Comparison of ENCODE assay signal across 29 cellular contexts in the genomic region with DNA sequence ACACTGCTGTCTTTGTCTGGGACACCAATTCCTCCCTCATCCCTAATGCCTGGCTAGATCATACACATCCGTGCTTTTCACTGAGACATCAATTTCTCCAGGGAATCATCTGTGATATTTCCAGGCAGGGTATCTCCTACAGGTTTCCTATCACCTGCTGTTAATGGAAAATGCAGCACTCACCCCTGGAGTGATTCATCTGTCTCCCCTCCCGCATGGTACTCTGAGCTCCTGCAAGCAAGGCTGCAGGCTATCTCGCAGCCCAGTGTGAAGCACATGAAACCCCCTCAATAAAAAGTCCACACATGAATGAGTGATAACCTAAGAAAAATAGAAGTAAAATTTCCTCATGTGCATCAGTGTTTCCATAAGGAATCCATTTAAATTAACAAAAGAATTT. TPM values are rescaled to one million over a fixed set of nuclear protein-coding genes. Genes with fewer than 3 reads are reported as not detected.
"Had no signal": no experiment of that assay in that cellular context is flagged by ENCODE, and none has a peak within 500 bp of the region (broad histone marks: within the 10 kb centered on the region; RNA-seq: fewer than 3 reads in every experiment).

No MANE protein-coding gene starts in this region.

- H3K79me2 ChIP-seq: hepatocyte had no signal

- FAIRE-seq: endothelial cell of umbilical vein, kidney had no signal

- H3K4me3 ChIP-seq: coronary artery, esophagus muscularis mucosa, gastroesophageal sphincter, heart left ventricle, hepatocyte, prostate gland, right atrium auricular region, testis, tibial artery had no signal

- H3K9me3 ChIP-seq: esophagus muscularis mucosa, gastroesophageal sphincter, heart left ventricle, neutrophil, prostate gland, right atrium auricular region, testis, tibial artery had no signal

- H3K36me3 ChIP-seq: esophagus muscularis mucosa, gastroesophageal sphincter, heart left ventricle, neutrophil, prostate gland, right atrium auricular region, tibial artery had no signal

- H3K27ac ChIP-seq: coronary artery, esophagus muscularis mucosa, foreskin keratinocyte, gastroesophageal sphincter, heart left ventricle, hepatocyte, neutrophil, prostate gland, right atrium auricular region, testis, tibial artery had no signal

- H3K27me3 ChIP-seq: esophagus muscularis mucosa, foreskin keratinocyte, gastroesophageal sphincter, hepatocyte, neutrophil, right atrium auricular region, testis, tibial artery had no signal

- H3K9me3 Mint-ChIP-seq: stimulated activated effector memory CD8-positive, alpha-beta T cell treated with anti-CD3 and anti-CD28 coated beads, Interleukin-12 subunit alpha, Interleukin-12 subunit beta, amount 100 ng/mL, for 72 hours had no signal

- H3K4me1 ChIP-seq: esophagus muscularis mucosa, foreskin keratinocyte, gastroesophageal sphincter, prostate gland, right atrium auricular region, tibial artery had no signal

- H3K36me3 Mint-ChIP-seq: naive thymus-derived CD8-positive, alpha-beta T cell; stimulated activated effector memory CD8-positive, alpha-beta T cell treated with anti-CD3 and anti-CD28 coated beads, Interleukin-12 subunit alpha, Interleukin-12 subunit beta, amount 100 ng/mL, for 72 hours; type B pancreatic cell had no signal

- DNase-seq: dermis blood vessel endothelial cell; effector memory CD4-positive, alpha-beta T cell; foreskin keratinocyte; heart left ventricle; kidney; naive thymus-derived CD8-positive, alpha-beta T cell; stimulated activated CD4-positive, alpha-beta T cell treated with anti-CD3 and anti-CD28 coated beads, Interleukin-2, amount 100 ng/mL, for 24 hours; stimulated activated CD4-positive, alpha-beta T cell treated with anti-CD3 and anti-CD28 coated beads, Interleukin-4, amount 100 ng/mL, for 24 hours; stimulated activated naive CD4-positive, alpha-beta T cell treated with Interleukin-2 at 50 U/mL for 16 hours; substantia nigra; tibial artery had no signal

- H3K27ac Mint-ChIP-seq: naive thymus-derived CD8-positive, alpha-beta T cell; stimulated activated effector memory CD8-positive, alpha-beta T cell treated with anti-CD3 and anti-CD28 coated beads, Interleukin-12 subunit alpha, Interleukin-12 subunit beta, amount 100 ng/mL, for 72 hours; type B pancreatic cell had no signal

- H2AFZ ChIP-seq: hepatocyte had no signal

- H3K4me1 Mint-ChIP-seq: naive thymus-derived CD8-positive, alpha-beta T cell; stimulated activated effector memory CD8-positive, alpha-beta T cell treated with anti-CD3 and anti-CD28 coated beads, Interleukin-12 subunit alpha, Interleukin-12 subunit beta, amount 100 ng/mL, for 72 hours had no signal

- H3K4me3 Mint-ChIP-seq: naive thymus-derived CD8-positive, alpha-beta T cell; stimulated activated effector memory CD8-positive, alpha-beta T cell treated with anti-CD3 and anti-CD28 coated beads, Interleukin-12 subunit alpha, Interleukin-12 subunit beta, amount 100 ng/mL, for 72 hours; type B pancreatic cell had no signal

- ATAC-seq: foreskin keratinocyte; gastroesophageal sphincter; heart left ventricle; left lobe of liver; naive thymus-derived CD8-positive, alpha-beta T cell; stimulated activated effector memory CD8-positive, alpha-beta T cell treated with anti-CD3 and anti-CD28 coated beads, Interleukin-12 subunit alpha, Interleukin-12 subunit beta, amount 100 ng/mL, for 72 hours had no signal

RNA-seq across cellular contexts. Expression of gene SERTM1, which starts 38.5 kb away (rescaled TPM):
- total RNA-seq: endothelial cell of umbilical vein; epithelial cell of proximal tubule; fibroblast of lung; foreskin keratinocyte; hepatocyte; kidney; left lobe of liver; liver; mesenteric fat pad; myocyte; naive thymus-derived CD8-positive, alpha-beta T cell; osteocyte had no signal
